Comparison of ENCODE assay signal across 15 cellular contexts in genomic region chr12:120242275-120242799, GRCh38. TPM values are rescaled to one million over a fixed set of nuclear protein-coding genes. Genes with fewer than 3 reads are reported as not detected.
DNase-seq lines count a peak whose midpoint lies in the region; ATAC-seq, FAIRE-seq and TF ChIP-seq lines count a peak whose summit lies in the region.
"Had no signal": no experiment of that assay in that cellular context is flagged by ENCODE, and none has a peak within 500 bp of the region (broad histone marks: within the 10 kb centered on the region; RNA-seq: fewer than 3 reads in every experiment).

No MANE protein-coding gene starts in this region.

- H3K4me3 ChIP-seq in HepG2 (replicated peaks in 1 of 3; ENCODE audit: insufficient read depth in 1 of 3, low read depth in 2 of 3, low read length in 3 of 3) (no peak overlapping the region), skeletal muscle satellite cell (ENCODE audit: low read length) (no peak overlapping the region), suprapubic skin (no peak overlapping the region)

- no peak for FAIRE-seq in HepG2 (lab: Jason Lieb, UNC)

- peaks cover 14% of the 10 kb centered on the region for H3K36me3 Mint-ChIP-seq in HFFc6 (ENCODE audit: low read depth)
- H3K36me3 Mint-ChIP-seq: activated CD4-positive, alpha-beta memory T cell treated with anti-CD3 and anti-CD28 coated beads for 36 hours; natural killer cell treated with Interleukin-12 subunit alpha and Interleukin-12 subunit beta and Interleukin-15 and Interleukin-18, amount 100 ng/mL, for 72 hours had no signal

- H3K9me3 Mint-ChIP-seq in HFFc6 = no peaks in the 10 kb centered on the region
- H3K9me3 Mint-ChIP-seq: activated CD4-positive, alpha-beta memory T cell treated with anti-CD3 and anti-CD28 coated beads for 36 hours; natural killer cell treated with Interleukin-12 subunit alpha and Interleukin-12 subunit beta and Interleukin-15 and Interleukin-18, amount 100 ng/mL, for 72 hours had no signal

- no peak for TF ChIP-seq CTCF in HFFc6 (IDR thresholded peaks at IDR 0.05)
- no peak for TF ChIP-seq CTCF in HepG2 (CRISPR knock-in tag; IDR thresholded peaks at IDR 0.05)
- no peak for TF ChIP-seq CTCF in suprapubic skin (IDR thresholded peaks at IDR 0.05)

- H3K9me3 ChIP-seq in HepG2 (ENCODE audit: low read length) (no peaks in the 10 kb centered on the region), skeletal muscle satellite cell (replicated peaks; ENCODE audit: low read length) (no peaks in the 10 kb centered on the region), suprapubic skin (no peaks in the 10 kb centered on the region)

- TF ChIP-seq POLR2A in HepG2 (IDR thresholded peaks at IDR 0.05; ENCODE audit: insufficient read depth in 1 of 2, low read depth in 2 of 2, low read length in 2 of 2) = no peak
- TF ChIP-seq POLR2A in suprapubic skin (IDR thresholded peaks at IDR 0.05) = no peak

- no peak overlapping the region for H3K4me3 Mint-ChIP-seq in HFFc6
- H3K4me3 Mint-ChIP-seq: activated CD4-positive, alpha-beta memory T cell treated with anti-CD3 and anti-CD28 coated beads for 36 hours had no signal

- no peak overlapping the region for H2AFZ ChIP-seq in HepG2 (ENCODE audit: low read length)

- intact Hi-C loops in HepG2 (cut with micrococcal nuclease; ENCODE audit: unreplicated experiment) = no loop called here

- H3K79me2 ChIP-seq in HepG2 (ENCODE audit: insufficient read depth, low read length) = peaks cover 24% of the 10 kb centered on the region

- H3K36me3 ChIP-seq in HepG2 (replicated peaks in 1 of 2; ENCODE audit: control insufficient read depth in 1 of 2, insufficient read depth in 2 of 2, low read length in 2 of 2) (no peaks in the 10 kb centered on the region), skeletal muscle satellite cell (ENCODE audit: insufficient read depth, low read length) (peaks cover 46% of the 10 kb centered on the region), suprapubic skin (no peaks in the 10 kb centered on the region)

- H3K4me1 ChIP-seq in HepG2 (ENCODE audit: insufficient read depth, low read length) (peaks cover 43% of the 10 kb centered on the region), skeletal muscle satellite cell (ENCODE audit: control insufficient read depth, insufficient read depth, low read length) (peaks cover 85% of the 10 kb centered on the region), suprapubic skin (peaks cover 83% of the 10 kb centered on the region)

- no TSS peak for BruUV-seq in HepG2 (replicated peaks; lab: Mats Ljungman, UMichigan)

- POLR2A ChIA-PET in HepG2 (lab: Yijun Ruan, JAX) = interaction anchor here (0.9 to 2.2 kb wide), 4 partner anchors 13 to 51 kb away, joined by 3 to 7 read pairs (median 3); partner anchors contain the start of genes RNU4-1 and RPLP0

- H4K20me1 ChIP-seq in HepG2 (ENCODE audit: insufficient read depth, low read length) = peaks cover 9% of the 10 kb centered on the region; the same call in 1 of the 2 replicates

- peaks cover 83% of the 10 kb centered on the region for H3K4me1 Mint-ChIP-seq in HFFc6 (ENCODE audit: low read depth)

- H3K27me3 ChIP-seq in HepG2 (ENCODE audit: control insufficient read depth in 1 of 2, insufficient read depth in 2 of 2, low read length in 2 of 2) (no peaks in the 10 kb centered on the region), skeletal muscle satellite cell (ENCODE audit: control insufficient read depth, insufficient read depth, low read length) (no peaks in the 10 kb centered on the region), suprapubic skin (no peaks in the 10 kb centered on the region)

- no peak overlapping the region for H3K9ac ChIP-seq in HepG2 (ENCODE audit: insufficient read depth, low read depth, low read length)
- peak overlapping the region; percentile 31 for H3K9ac ChIP-seq in skeletal muscle satellite cell (ENCODE audit: low read depth, low read length)

- H3K27ac Mint-ChIP-seq in HFFc6 = peak overlapping the region; percentile 78

- in situ Hi-C loops in HepG2 (cut with HindIII; ENCODE audit: extremely low pct_ligation_motif_present, low pct_unique_long_range_greater_than_20kb) = no loop called here

- CTCF ChIA-PET in HepG2 (lab: Yijun Ruan, JAX; ENCODE audit: low intra/inter-chr PET ratio, low total read pairs) = no interaction called here

- H3K4me2 ChIP-seq in HepG2 (ENCODE audit: low read depth, low read length) = no peak overlapping the region
- H3K4me2 ChIP-seq in skeletal muscle satellite cell (ENCODE audit: low read length) = peak overlapping the region; percentile 35

- TF ChIP-seq EP300 in HepG2 (IDR thresholded peaks at IDR 0.05; ENCODE audit: low read depth in 2 of 2, low read length in 2 of 2) (no peak), HepG2 (CRISPR knock-in tag; IDR thresholded peaks at IDR 0.05; ENCODE audit: borderline replicate concordance) (no peak), suprapubic skin (IDR thresholded peaks at IDR 0.05) (no peak)

- no peak for DNase-seq in HFFc6
- peak; percentile 96 for DNase-seq in dermis blood vessel endothelial cell
- no peak for DNase-seq in HepG2 (ENCODE audit: low spot score)
- DNase-seq in suprapubic skin (ENCODE audit: low spot score in 2 of 2) = no peak
- no peak for DNase-seq in DMS 273 treated with DMSO at 0.1 percent for 48 hours (lab: John Stamatoyannopoulos, UW)
- DNase-seq: activated CD4-positive, alpha-beta memory T cell treated with anti-CD3 and anti-CD28 coated beads for 36 hours; activated naive CD4-positive, alpha-beta T cell; central memory CD4-positive, alpha-beta T cell; DND-41; T-helper 1 cell had no signal

- peaks cover 2% of the 10 kb centered on the region for H3K27me3 Mint-ChIP-seq in HFFc6 (ENCODE audit: insufficient read depth)
- H3K27me3 Mint-ChIP-seq: activated CD4-positive, alpha-beta memory T cell treated with anti-CD3 and anti-CD28 coated beads for 36 hours; natural killer cell treated with Interleukin-12 subunit alpha and Interleukin-12 subunit beta and Interleukin-15 and Interleukin-18, amount 100 ng/mL, for 72 hours had no signal

- H3K27ac ChIP-seq in HepG2 (ENCODE audit: extremely low read length, insufficient read depth, low read length) = no peak overlapping the region
- no peak overlapping the region for H3K27ac ChIP-seq in suprapubic skin

- no peak for TF ChIP-seq RAD21 in HepG2 (CRISPR knock-in tag; IDR thresholded peaks at IDR 0.05)

- ATAC-seq in HepG2 (0 out of 3 replicates have a peak, but pooled peaks have one; percentile 16), GM18519 (IDR thresholded peaks at IDR 0.05; ENCODE audit: low FRiP score, unreplicated experiment) (no peak), HG03039 (IDR thresholded peaks at IDR 0.05; ENCODE audit: unreplicated experiment) (no peak)

- 84% methylated on average over 8 of the region's 9 CpGs for WGBS in HepG2 (ENCODE audit: low lambda C conversion rate)
- WGBS in suprapubic skin = 66% methylated on average over 7 of the region's 9 CpGs

RNA-seq across cellular contexts. Expression of gene PXN, which starts 23.2 kb away (rescaled TPM):
- total RNA-seq in HFFc6 (2021; fragmentation: NEBNext Ultra II Directional; extraction: Animal tissue kit (Norgen Biotek cat#: 25700)) = 100 to 1,000 TPM; 219 to 290 (median 253) TPM
- total RNA-seq in dermis blood vessel endothelial cell = 69.8 and 141 TPM in 2 replicates
- 13.6 and 14.2 TPM in 2 replicates for total RNA-seq in HepG2 (2016; rRNA removed; fragmentation: Illumina TruSeq; extraction: Trizol)
- 2.8 and 2.9 TPM in 2 replicates for total RNA-seq in HepG2 (2016; cell fraction: cytosol; rRNA removed; fragmentation: Illumina TruSeq; extraction: Trizol; ENCODE audit: low read depth)
- 10.2 and 11.3 TPM in 2 replicates for total RNA-seq in HepG2 (2016; cell fraction: insoluble cytoplasmic fraction; rRNA removed; fragmentation: Illumina TruSeq; extraction: Trizol)
- 10.5 and 13.4 TPM in 2 replicates for total RNA-seq in HepG2 (2016; cell fraction: membrane; rRNA removed; fragmentation: Illumina TruSeq; extraction: Trizol)
- total RNA-seq in HepG2 (2016; cell fraction: nucleus; rRNA removed; fragmentation: Illumina TruSeq; extraction: Trizol) = 10.6 and 14.0 TPM in 2 replicates
- 13.9 and 14.2 TPM in 2 replicates for polyA plus RNA-seq in HepG2 (2011; rRNA removed)
- 5.8 and 6.3 TPM in 2 replicates for polyA plus RNA-seq in HepG2 (2011; cell fraction: cytosol; rRNA removed)
- 34.5 and 43.7 TPM in 2 replicates for polyA plus RNA-seq in HepG2 (2011; cell fraction: nucleus; rRNA removed)
- polyA plus RNA-seq in HepG2 (2012) = 18.0 and 21.4 TPM in 2 replicates
- 3.3 and 3.4 TPM in 2 replicates for polyA plus RNA-seq in HepG2 (2016; cell fraction: cytosol; fragmentation: Illumina TruSeq; extraction: Trizol; ENCODE audit: low read depth)
- 20.0 and 28.0 TPM in 2 replicates for polyA plus RNA-seq in HepG2 (2016; cell fraction: insoluble cytoplasmic fraction; fragmentation: Illumina TruSeq; extraction: Trizol; ENCODE audit: low read depth)
- polyA plus RNA-seq in HepG2 (2016; cell fraction: membrane; fragmentation: Illumina TruSeq; extraction: Trizol; ENCODE audit: low read depth) = 14.1 and 14.2 TPM in 2 replicates
- 43.9 and 49.3 TPM in 2 replicates for polyA plus RNA-seq in HepG2 (2016; cell fraction: nucleus; fragmentation: Illumina TruSeq; extraction: Trizol; ENCODE audit: insufficient read depth, low read depth)
- 26.4 and 40.4 TPM in 2 replicates for polyA minus RNA-seq in HepG2 (2011; rRNA and poly(A)+ RNA removed; ENCODE audit: low replicate concordance)
- polyA minus RNA-seq in HepG2 (2011; cell fraction: cytosol; rRNA and poly(A)+ RNA removed) = 6.4 and 8.2 TPM in 2 replicates
- 10.3 and 10.7 TPM in 2 replicates for polyA minus RNA-seq in HepG2 (2011; cell fraction: nucleus; rRNA and poly(A)+ RNA removed)
- total RNA-seq in skeletal muscle satellite cell (2012; rRNA removed) = 116 and 118 TPM in 2 replicates
- 10 to 100 TPM; 37.2 to 63.7 (median 51.6) TPM for total RNA-seq in suprapubic skin

RNA-seq across cellular contexts. Expression of gene RPLP0, which starts 41.4 kb away (rescaled TPM):
- total RNA-seq in HFFc6 (2021; fragmentation: NEBNext Ultra II Directional; extraction: Animal tissue kit (Norgen Biotek cat#: 25700)) = 1,000 to 10,000 TPM; 2,131 to 2,494 (median 2,241) TPM
- total RNA-seq in dermis blood vessel endothelial cell (2,752 and 4,252 TPM in 2 replicates), HepG2 (2016; rRNA removed; fragmentation: Illumina TruSeq; extraction: Trizol) (2,915 and 3,025 TPM in 2 replicates), suprapubic skin (1,000 to 10,000 TPM; 1,993 to 4,861 (median 3,987) TPM)
- 12,942 and 14,844 TPM in 2 replicates for total RNA-seq in HepG2 (2016; cell fraction: cytosol; rRNA removed; fragmentation: Illumina TruSeq; extraction: Trizol; ENCODE audit: low read depth)
- 2,993 and 3,024 TPM in 2 replicates for total RNA-seq in HepG2 (2016; cell fraction: insoluble cytoplasmic fraction; rRNA removed; fragmentation: Illumina TruSeq; extraction: Trizol)
- total RNA-seq in HepG2 (2016; cell fraction: membrane; rRNA removed; fragmentation: Illumina TruSeq; extraction: Trizol) = 11,359 and 11,757 TPM in 2 replicates
- total RNA-seq in HepG2 (2016; cell fraction: nucleus; rRNA removed; fragmentation: Illumina TruSeq; extraction: Trizol) = 1,126 and 1,259 TPM in 2 replicates
- 5,570 and 6,229 TPM in 2 replicates for polyA plus RNA-seq in HepG2 (2011; rRNA removed)
- polyA plus RNA-seq in HepG2 (2011; cell fraction: cytosol; rRNA removed) = 8,040 and 9,457 TPM in 2 replicates
- polyA plus RNA-seq in HepG2 (2011; cell fraction: nucleus; rRNA removed) = 2,511 and 2,559 TPM in 2 replicates
- polyA plus RNA-seq in HepG2 (2012) = 2,582 and 3,579 TPM in 2 replicates
- polyA plus RNA-seq in HepG2 (2016; cell fraction: cytosol; fragmentation: Illumina TruSeq; extraction: Trizol; ENCODE audit: low read depth) = 15,203 and 16,637 TPM in 2 replicates
- 2,845 and 2,926 TPM in 2 replicates for polyA plus RNA-seq in HepG2 (2016; cell fraction: insoluble cytoplasmic fraction; fragmentation: Illumina TruSeq; extraction: Trizol; ENCODE audit: low read depth)
- 10,153 and 10,714 TPM in 2 replicates for polyA plus RNA-seq in HepG2 (2016; cell fraction: membrane; fragmentation: Illumina TruSeq; extraction: Trizol; ENCODE audit: low read depth)
- 1,939 and 1,982 TPM in 2 replicates for polyA plus RNA-seq in HepG2 (2016; cell fraction: nucleus; fragmentation: Illumina TruSeq; extraction: Trizol; ENCODE audit: insufficient read depth, low read depth)
- polyA minus RNA-seq in HepG2 (2011; rRNA and poly(A)+ RNA removed; ENCODE audit: low replicate concordance) = 4,147 and 6,586 TPM in 2 replicates
- 1,238 and 1,297 TPM in 2 replicates for polyA minus RNA-seq in HepG2 (2011; cell fraction: cytosol; rRNA and poly(A)+ RNA removed)
- polyA minus RNA-seq in HepG2 (2011; cell fraction: nucleus; rRNA and poly(A)+ RNA removed) = 657 and 805 TPM in 2 replicates
- 2,666 and 4,433 TPM in 2 replicates for total RNA-seq in skeletal muscle satellite cell (2012; rRNA removed)

RNA-seq across cellular contexts. Expression of gene GCN1, which starts 47.8 kb away (rescaled TPM):
- 100 to 1,000 TPM in 1 of 6 experiments, 10 to 100 TPM in 5; 76.5 to 102 (median 83.1) TPM for total RNA-seq in HFFc6 (2021; fragmentation: NEBNext Ultra II Directional; extraction: Animal tissue kit (Norgen Biotek cat#: 25700))
- total RNA-seq in dermis blood vessel endothelial cell (162 and 166 TPM in 2 replicates), HepG2 (2016; rRNA removed; fragmentation: Illumina TruSeq; extraction: Trizol) (66.7 and 83.0 TPM in 2 replicates), suprapubic skin (100 to 1,000 TPM in 2 of 4 donors, 10 to 100 TPM in 2; 62.0 to 310 (median 101) TPM)
- 59.7 and 67.2 TPM in 2 replicates for total RNA-seq in HepG2 (2016; cell fraction: cytosol; rRNA removed; fragmentation: Illumina TruSeq; extraction: Trizol; ENCODE audit: low read depth)
- total RNA-seq in HepG2 (2016; cell fraction: insoluble cytoplasmic fraction; rRNA removed; fragmentation: Illumina TruSeq; extraction: Trizol) = 56.9 and 87.0 TPM in 2 replicates
- 19.6 and 22.1 TPM in 2 replicates for total RNA-seq in HepG2 (2016; cell fraction: membrane; rRNA removed; fragmentation: Illumina TruSeq; extraction: Trizol)
- total RNA-seq in HepG2 (2016; cell fraction: nucleus; rRNA removed; fragmentation: Illumina TruSeq; extraction: Trizol) = 125 and 128 TPM in 2 replicates
- 55.3 and 58.2 TPM in 2 replicates for polyA plus RNA-seq in HepG2 (2011; rRNA removed)
- 20.5 and 25.6 TPM in 2 replicates for polyA plus RNA-seq in HepG2 (2011; cell fraction: cytosol; rRNA removed)
- 394 and 725 TPM in 2 replicates for polyA plus RNA-seq in HepG2 (2011; cell fraction: nucleus; rRNA removed)
- 47.0 and 60.6 TPM in 2 replicates for polyA plus RNA-seq in HepG2 (2012)
- 1.8 and 2.1 TPM in 2 replicates for polyA plus RNA-seq in HepG2 (2016; cell fraction: cytosol; fragmentation: Illumina TruSeq; extraction: Trizol; ENCODE audit: low read depth)
- 33.5 and 45.5 TPM in 2 replicates for polyA plus RNA-seq in HepG2 (2016; cell fraction: insoluble cytoplasmic fraction; fragmentation: Illumina TruSeq; extraction: Trizol; ENCODE audit: low read depth)
- 4.1 and 5.4 TPM in 2 replicates for polyA plus RNA-seq in HepG2 (2016; cell fraction: membrane; fragmentation: Illumina TruSeq; extraction: Trizol; ENCODE audit: low read depth)
- 177 and 198 TPM in 2 replicates for polyA plus RNA-seq in HepG2 (2016; cell fraction: nucleus; fragmentation: Illumina TruSeq; extraction: Trizol; ENCODE audit: insufficient read depth, low read depth)
- polyA minus RNA-seq in HepG2 (2011; rRNA and poly(A)+ RNA removed; ENCODE audit: low replicate concordance) = 204 and 255 TPM in 2 replicates
- 59.8 and 61.6 TPM in 2 replicates for polyA minus RNA-seq in HepG2 (2011; cell fraction: cytosol; rRNA and poly(A)+ RNA removed)
- polyA minus RNA-seq in HepG2 (2011; cell fraction: nucleus; rRNA and poly(A)+ RNA removed) = 229 and 237 TPM in 2 replicates
- 117 and 149 TPM in 2 replicates for total RNA-seq in skeletal muscle satellite cell (2012; rRNA removed)

RNA-seq across cellular contexts. Expression of gene RNU4-2, which starts 49.4 kb away (rescaled TPM):
- total RNA-seq in HFFc6 (2021; fragmentation: NEBNext Ultra II Directional; extraction: Animal tissue kit (Norgen Biotek cat#: 25700)) = 1,000 to 10,000 TPM in 5 of 6 experiments, 100 to 1,000 TPM in 1; 743 to 2,047 (median 1,452) TPM
- total RNA-seq in dermis blood vessel endothelial cell (under 0.01 TPM in 2 replicates), HepG2 (2016; rRNA removed; fragmentation: Illumina TruSeq; extraction: Trizol) (1,104 and 11,327 TPM in 2 replicates), suprapubic skin (under 1 TPM; under 0.01 TPM)
- total RNA-seq in HepG2 (2016; cell fraction: cytosol; rRNA removed; fragmentation: Illumina TruSeq; extraction: Trizol; ENCODE audit: low read depth) = 75,622 and 87,357 TPM in 2 replicates
- total RNA-seq in HepG2 (2016; cell fraction: insoluble cytoplasmic fraction; rRNA removed; fragmentation: Illumina TruSeq; extraction: Trizol) = 1,281 and 10,696 TPM in 2 replicates
- 7,098 and 8,950 TPM in 2 replicates for total RNA-seq in HepG2 (2016; cell fraction: membrane; rRNA removed; fragmentation: Illumina TruSeq; extraction: Trizol)
- 36,023 and 40,311 TPM in 2 replicates for total RNA-seq in HepG2 (2016; cell fraction: nucleus; rRNA removed; fragmentation: Illumina TruSeq; extraction: Trizol)
- polyA plus RNA-seq in HepG2 (2011; rRNA removed) = under 0.01 TPM in 2 replicates
- polyA plus RNA-seq in HepG2 (2011; cell fraction: cytosol; rRNA removed) = under 0.01 TPM in 2 replicates
- polyA plus RNA-seq in HepG2 (2011; cell fraction: nucleus; rRNA removed) = under 0.01 TPM in 2 replicates
- 161 and 363 TPM in 2 replicates for polyA plus RNA-seq in HepG2 (2012)
- 126 TPM in 1 of 2 replicates, not detected in the other for polyA plus RNA-seq in HepG2 (2016; cell fraction: cytosol; fragmentation: Illumina TruSeq; extraction: Trizol; ENCODE audit: low read depth)
- polyA plus RNA-seq in HepG2 (2016; cell fraction: insoluble cytoplasmic fraction; fragmentation: Illumina TruSeq; extraction: Trizol; ENCODE audit: low read depth) = not detected in 2 replicates
- not detected in 2 replicates for polyA plus RNA-seq in HepG2 (2016; cell fraction: membrane; fragmentation: Illumina TruSeq; extraction: Trizol; ENCODE audit: low read depth)
- polyA plus RNA-seq in HepG2 (2016; cell fraction: nucleus; fragmentation: Illumina TruSeq; extraction: Trizol; ENCODE audit: insufficient read depth, low read depth) = 46.8 TPM in 1 of 2 replicates, not detected in the other
- under 0.01 TPM in 2 replicates for polyA minus RNA-seq in HepG2 (2011; rRNA and poly(A)+ RNA removed; ENCODE audit: low replicate concordance)
- polyA minus RNA-seq in HepG2 (2011; cell fraction: cytosol; rRNA and poly(A)+ RNA removed) = 35,022 and 47,630 TPM in 2 replicates
- under 0.01 TPM in 2 replicates for polyA minus RNA-seq in HepG2 (2011; cell fraction: nucleus; rRNA and poly(A)+ RNA removed)
- under 0.01 TPM in 2 replicates for total RNA-seq in skeletal muscle satellite cell (2012; rRNA removed)
- polyA plus RNA-seq: esophagus had no signal

RNA-seq across cellular contexts. Expression of gene RNU4-1, which starts 50.7 kb away (rescaled TPM):
- total RNA-seq in HFFc6 (2021; fragmentation: NEBNext Ultra II Directional; extraction: Animal tissue kit (Norgen Biotek cat#: 25700)) = 1,000 to 10,000 TPM in 4 of 6 experiments, 100 to 1,000 TPM in 2; 766 to 1,512 (median 1,200) TPM
- under 0.01 TPM in 2 replicates for total RNA-seq in dermis blood vessel endothelial cell
- 623 and 7,407 TPM in 2 replicates for total RNA-seq in HepG2 (2016; rRNA removed; fragmentation: Illumina TruSeq; extraction: Trizol)
- 43,967 and 49,615 TPM in 2 replicates for total RNA-seq in HepG2 (2016; cell fraction: cytosol; rRNA removed; fragmentation: Illumina TruSeq; extraction: Trizol; ENCODE audit: low read depth)
- 747 and 6,785 TPM in 2 replicates for total RNA-seq in HepG2 (2016; cell fraction: insoluble cytoplasmic fraction; rRNA removed; fragmentation: Illumina TruSeq; extraction: Trizol)
- 4,501 and 5,797 TPM in 2 replicates for total RNA-seq in HepG2 (2016; cell fraction: membrane; rRNA removed; fragmentation: Illumina TruSeq; extraction: Trizol)
- 25,631 and 27,214 TPM in 2 replicates for total RNA-seq in HepG2 (2016; cell fraction: nucleus; rRNA removed; fragmentation: Illumina TruSeq; extraction: Trizol)
- polyA plus RNA-seq in HepG2 (2011; rRNA removed) = not detected in 2 replicates
- under 0.01 TPM in 2 replicates for polyA plus RNA-seq in HepG2 (2011; cell fraction: cytosol; rRNA removed)
- polyA plus RNA-seq in HepG2 (2011; cell fraction: nucleus; rRNA removed) = under 0.01 TPM in 2 replicates
- 161 and 404 TPM in 2 replicates for polyA plus RNA-seq in HepG2 (2012)
- 58.8 TPM in 1 of 2 replicates, not detected in the other for polyA plus RNA-seq in HepG2 (2016; cell fraction: cytosol; fragmentation: Illumina TruSeq; extraction: Trizol; ENCODE audit: low read depth)
- polyA plus RNA-seq in HepG2 (2016; cell fraction: insoluble cytoplasmic fraction; fragmentation: Illumina TruSeq; extraction: Trizol; ENCODE audit: low read depth) = not detected in 2 replicates
- polyA plus RNA-seq in HepG2 (2016; cell fraction: membrane; fragmentation: Illumina TruSeq; extraction: Trizol; ENCODE audit: low read depth) = not detected in 2 replicates
- 62.4 TPM in 1 of 2 replicates, not detected in the other for polyA plus RNA-seq in HepG2 (2016; cell fraction: nucleus; fragmentation: Illumina TruSeq; extraction: Trizol; ENCODE audit: insufficient read depth, low read depth)
- polyA minus RNA-seq in HepG2 (2011; rRNA and poly(A)+ RNA removed; ENCODE audit: low replicate concordance) = under 0.01 TPM in 2 replicates
- polyA minus RNA-seq in HepG2 (2011; cell fraction: cytosol; rRNA and poly(A)+ RNA removed) = 32,519 and 40,246 TPM in 2 replicates
- polyA minus RNA-seq in HepG2 (2011; cell fraction: nucleus; rRNA and poly(A)+ RNA removed) = under 0.01 TPM in 2 replicates
- under 0.01 TPM in 2 replicates for total RNA-seq in skeletal muscle satellite cell (2012; rRNA removed)
- not detected for total RNA-seq in suprapubic skin
- polyA plus RNA-seq: esophagus had no signal
